14 cellular contexts compared by ENCODE assay signal in genomic region chr1:3351300-3352083, GRCh38.
A peak's percentile ranks its signal among the peaks of the same experiment; 100 is the strongest.
DNase-seq lines count a peak whose midpoint lies in the region; ATAC-seq, FAIRE-seq and TF ChIP-seq lines count a peak whose summit lies in the region.
"Had no signal": no experiment of that assay in that cellular context is flagged by ENCODE, and none has a peak within 500 bp of the region (broad histone marks: within the 10 kb centered on the region; RNA-seq: fewer than 3 reads in every experiment).

No MANE protein-coding gene starts in this region.

- no peak overlapping the region for H3K27ac Mint-ChIP-seq in effector memory CD8-positive, alpha-beta T cell
- H3K27ac Mint-ChIP-seq: activated naive CD8-positive, alpha-beta T cell had no signal

- FAIRE-seq in kidney (lab: Jason Lieb, UNC), result no peak
- FAIRE-seq: GM12878 had no signal

- no peak for ATAC-seq in HG03342 (IDR thresholded peaks at IDR 0.05; ENCODE audit: unreplicated experiment)
- ATAC-seq in effector memory CD8-positive, alpha-beta T cell (replicated peaks), result no peak
- ATAC-seq: GM12878 had no signal

- peaks cover 4 to 26% of the 10 kb centered on the region in 2 donors for H3K27me3 Mint-ChIP-seq in effector memory CD8-positive, alpha-beta T cell
- H3K27me3 Mint-ChIP-seq: activated naive CD8-positive, alpha-beta T cell had no signal

- peak overlapping the region; percentile 16 for H3K4me2 ChIP-seq in skeletal muscle satellite cell (ENCODE audit: low read length)

- DNase-seq in adrenal gland, result no peak
- DNase-seq in kidney, result no peak
- DNase-seq in NCI-H345 treated with DMSO at 0.1 percent for 48 hours (lab: John Stamatoyannopoulos, UW; ENCODE audit: unreplicated experiment), result no peak
- DNase-seq in SW 1271 (lab: John Stamatoyannopoulos, UW), result no peak
- DNase-seq in effector memory CD8-positive, alpha-beta T cell, result no peak
- DNase-seq: dermis blood vessel endothelial cell; DND-41; NCI-H1694; stimulated activated CD8-positive, alpha-beta memory T cell treated with anti-CD3 and anti-CD28 coated beads, Interleukin-4, amount 100 ng/mL, for 48 hours had no signal

- POLR2A ChIA-PET in HEK293 (lab: Yijun Ruan, JAX), result no interaction called here

- H3K9me3 Mint-ChIP-seq in effector memory CD8-positive, alpha-beta T cell, result no peaks in the 10 kb centered on the region

- CTCF ChIA-PET in HEK293 (lab: Yijun Ruan, JAX), result interaction anchor here (0.7 kb wide), 1 partner anchor 59 kb away, joined by 4 read pairs; no protein-coding TSS in a partner anchor

- WGBS in adrenal gland, 4 donors, result 64 to 82% (median 72%) methylated on average over 7 to 8 of the region's 8 CpGs

- H3K9ac ChIP-seq in kidney (ENCODE audit: low read length in 2 of 2) (peak overlapping the region in 1 of 2 donors; percentile 19), skeletal muscle satellite cell (ENCODE audit: low read depth, low read length) (peak overlapping the region; percentile 20)

- H3K4me1 ChIP-seq in HEK293 (ENCODE audit: control insufficient read depth, insufficient read depth, low read length), result peaks cover 16% of the 10 kb centered on the region
- peaks cover 0 to 23% of the 10 kb centered on the region in 2 donors for H3K4me1 ChIP-seq in adrenal gland (replicated peaks in 1 of 2)
- peaks cover 15 to 30% of the 10 kb centered on the region in 2 donors for H3K4me1 ChIP-seq in kidney (ENCODE audit: control insufficient read depth in 1 of 2, insufficient read depth in 1 of 2, low read depth in 1 of 2, low read length in 2 of 2)
- H3K4me1 ChIP-seq in skeletal muscle satellite cell (ENCODE audit: control insufficient read depth, insufficient read depth, low read length), result peaks cover 32% of the 10 kb centered on the region

- H3K27me3 ChIP-seq in adrenal gland, result no peaks in the 10 kb centered on the region
- H3K27me3 ChIP-seq in skeletal muscle satellite cell (ENCODE audit: control insufficient read depth, insufficient read depth, low read length), result peaks cover 8% of the 10 kb centered on the region

- no peaks in the 10 kb centered on the region for H3K4me1 Mint-ChIP-seq in effector memory CD8-positive, alpha-beta T cell (ENCODE audit: low read depth in 2 of 2)

- H3K27ac ChIP-seq in HEK293 (ENCODE audit: extremely low read depth, low read depth, low read length) (peak overlapping the region; percentile 96), adrenal gland (peak overlapping the region in 4 of 5 donors; percentile 21 to 82 (median 69)), kidney (ENCODE audit: low read depth in 2 of 2, low read length in 2 of 2) (peak overlapping the region; percentile 57 to 68)

- H3K4me3 ChIP-seq in HEK293 (ENCODE audit: low read depth, low read length), result no peak overlapping the region
- no peak overlapping the region for H3K4me3 ChIP-seq in adrenal gland
- no peak overlapping the region for H3K4me3 ChIP-seq in kidney (ENCODE audit: low read length in 2 of 2)
- no peak overlapping the region for H3K4me3 ChIP-seq in skeletal muscle satellite cell (ENCODE audit: low read length)
- H3K4me3 ChIP-seq: GM12878 had no signal

- no peak overlapping the region for H3K4me3 Mint-ChIP-seq in effector memory CD8-positive, alpha-beta T cell
- H3K4me3 Mint-ChIP-seq: activated naive CD8-positive, alpha-beta T cell had no signal

- TF ChIP-seq POLR2A in adrenal gland (IDR thresholded peaks at IDR 0.05), result no peak

- H3K36me3 ChIP-seq in HEK293 (ENCODE audit: control insufficient read depth in 2 of 2, insufficient read depth in 1 of 2, low read length in 2 of 2) (no peaks in the 10 kb centered on the region), adrenal gland (replicated peaks in 1 of 2) (no peaks in the 10 kb centered on the region), kidney (ENCODE audit: control insufficient read depth in 1 of 2, insufficient read depth in 2 of 2, low read length in 2 of 2) (no peaks in the 10 kb centered on the region), skeletal muscle satellite cell (ENCODE audit: insufficient read depth, low read length) (no peaks in the 10 kb centered on the region)

- no peaks in the 10 kb centered on the region for H3K36me3 Mint-ChIP-seq in effector memory CD8-positive, alpha-beta T cell (ENCODE audit: insufficient read depth)
- H3K36me3 Mint-ChIP-seq: activated naive CD8-positive, alpha-beta T cell had no signal

- intact Hi-C loops in adrenal gland (cut with DNase I) (no loop called here), kidney (cut with DNase I) (no loop called here)

- TF ChIP-seq CTCF in HEK293 (tag by site-specific recombination; IDR thresholded peaks at IDR 0.05) (no peak), adrenal gland (IDR thresholded peaks at IDR 0.05) (no peak), kidney (IDR thresholded peaks at IDR 0.05; ENCODE audit: borderline replicate concordance, extremely low read depth, insufficient read depth) (no peak)

- no peaks in the 10 kb centered on the region for H3K9me3 ChIP-seq in HEK293 (ENCODE audit: control insufficient read depth, insufficient read depth, low read depth, low read length)
- no peaks in the 10 kb centered on the region for H3K9me3 ChIP-seq in adrenal gland (replicated peaks in 1 of 3)
- H3K9me3 ChIP-seq in kidney (ENCODE audit: control insufficient read depth in 1 of 2, low read length in 2 of 2), result no peaks in the 10 kb centered on the region
- no peaks in the 10 kb centered on the region for H3K9me3 ChIP-seq in skeletal muscle satellite cell (replicated peaks; ENCODE audit: low read length)

TF ChIP-seq in HEK293, 187 proteins besides CTCF, POLR2A, EP300 and RAD21 (continues in another document):
- TF ChIP-seq BCL11B (tag by site-specific recombination; IDR thresholded peaks at IDR 0.05; ENCODE audit: low read depth) (no peak), ZBTB20 (tag by site-specific recombination; IDR thresholded peaks at IDR 0.05) (no peak), PRDM1 (tag by site-specific recombination; IDR thresholded peaks at IDR 0.05) (no peak), ZNF785 (tag by site-specific recombination; IDR thresholded peaks at IDR 0.05) (no peak), ZNF138 (tag by site-specific recombination; IDR thresholded peaks at IDR 0.05; ENCODE audit: borderline replicate concordance) (no peak), GLIS1 (tag by site-specific recombination; IDR thresholded peaks at IDR 0.05) (peak; percentile 64), ZBTB48 (tag by site-specific recombination; IDR thresholded peaks at IDR 0.05) (no peak), ZNF274 (IDR thresholded peaks at IDR 0.05; ENCODE audit: low read length) (no peak), ZNF274 (tag by site-specific recombination; IDR thresholded peaks at IDR 0.05; ENCODE audit: borderline replicate concordance) (no peak), ZNF596 (tag by site-specific recombination; IDR thresholded peaks at IDR 0.05) (peak; percentile 82)
- TF ChIP-seq, protein P1, sequence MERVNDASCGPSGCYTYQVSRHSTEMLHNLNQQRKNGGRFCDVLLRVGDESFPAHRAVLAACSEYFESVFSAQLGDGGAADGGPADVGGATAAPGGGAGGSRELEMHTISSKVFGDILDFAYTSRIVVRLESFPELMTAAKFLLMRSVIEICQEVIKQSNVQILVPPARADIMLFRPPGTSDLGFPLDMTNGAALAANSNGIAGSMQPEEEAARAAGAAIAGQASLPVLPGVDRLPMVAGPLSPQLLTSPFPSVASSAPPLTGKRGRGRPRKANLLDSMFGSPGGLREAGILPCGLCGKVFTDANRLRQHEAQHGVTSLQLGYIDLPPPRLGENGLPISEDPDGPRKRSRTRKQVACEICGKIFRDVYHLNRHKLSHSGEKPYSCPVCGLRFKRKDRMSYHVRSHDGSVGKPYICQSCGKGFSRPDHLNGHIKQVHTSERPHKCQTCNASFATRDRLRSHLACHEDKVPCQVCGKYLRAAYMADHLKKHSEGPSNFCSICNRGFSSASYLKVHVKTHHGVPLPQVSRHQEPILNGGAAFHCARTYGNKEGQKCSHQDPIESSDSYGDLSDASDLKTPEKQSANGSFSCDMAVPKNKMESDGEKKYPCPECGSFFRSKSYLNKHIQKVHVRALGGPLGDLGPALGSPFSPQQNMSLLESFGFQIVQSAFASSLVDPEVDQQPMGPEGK (tag by site-specific recombination; IDR thresholded peaks at IDR 0.05), result peak; percentile 16; the same call in 1 of the 2 replicates
- TF ChIP-seq, protein P2, sequence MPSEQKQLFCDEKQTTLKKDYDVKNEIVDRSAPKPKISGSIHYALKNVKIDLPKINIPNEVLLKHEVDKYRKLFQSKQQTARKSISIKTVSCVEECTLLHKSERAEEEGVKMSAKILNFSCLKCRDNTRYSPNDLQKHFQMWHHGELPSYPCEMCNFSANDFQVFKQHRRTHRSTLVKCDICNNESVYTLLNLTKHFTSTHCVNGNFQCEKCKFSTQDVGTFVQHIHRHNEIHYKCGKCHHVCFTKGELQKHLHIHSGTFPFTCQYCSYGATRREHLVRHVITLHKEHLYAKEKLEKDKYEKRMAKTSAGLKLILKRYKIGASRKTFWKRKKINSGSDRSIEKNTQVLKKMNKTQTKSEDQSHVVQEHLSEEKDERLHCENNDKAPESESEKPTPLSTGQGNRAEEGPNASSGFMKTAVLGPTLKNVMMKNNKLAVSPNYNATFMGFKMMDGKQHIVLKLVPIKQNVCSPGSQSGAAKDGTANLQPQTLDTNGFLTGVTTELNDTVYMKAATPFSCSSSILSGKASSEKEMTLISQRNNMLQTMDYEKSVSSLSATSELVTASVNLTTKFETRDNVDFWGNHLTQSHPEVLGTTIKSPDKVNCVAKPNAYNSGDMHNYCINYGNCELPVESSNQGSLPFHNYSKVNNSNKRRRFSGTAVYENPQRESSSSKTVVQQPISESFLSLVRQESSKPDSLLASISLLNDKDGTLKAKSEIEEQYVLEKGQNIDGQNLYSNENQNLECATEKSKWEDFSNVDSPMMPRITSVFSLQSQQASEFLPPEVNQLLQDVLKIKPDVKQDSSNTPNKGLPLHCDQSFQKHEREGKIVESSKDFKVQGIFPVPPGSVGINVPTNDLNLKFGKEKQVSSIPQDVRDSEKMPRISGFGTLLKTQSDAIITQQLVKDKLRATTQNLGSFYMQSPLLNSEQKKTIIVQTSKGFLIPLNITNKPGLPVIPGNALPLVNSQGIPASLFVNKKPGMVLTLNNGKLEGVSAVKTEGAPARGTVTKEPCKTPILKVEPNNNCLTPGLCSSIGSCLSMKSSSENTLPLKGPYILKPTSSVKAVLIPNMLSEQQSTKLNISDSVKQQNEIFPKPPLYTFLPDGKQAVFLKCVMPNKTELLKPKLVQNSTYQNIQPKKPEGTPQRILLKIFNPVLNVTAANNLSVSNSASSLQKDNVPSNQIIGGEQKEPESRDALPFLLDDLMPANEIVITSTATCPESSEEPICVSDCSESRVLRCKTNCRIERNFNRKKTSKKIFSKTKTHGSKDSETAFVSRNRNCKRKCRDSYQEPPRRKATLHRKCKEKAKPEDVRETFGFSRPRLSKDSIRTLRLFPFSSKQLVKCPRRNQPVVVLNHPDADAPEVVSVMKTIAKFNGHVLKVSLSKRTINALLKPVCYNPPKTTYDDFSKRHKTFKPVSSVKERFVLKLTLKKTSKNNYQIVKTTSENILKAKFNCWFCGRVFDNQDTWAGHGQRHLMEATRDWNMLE (tag by site-specific recombination; conservative IDR thresholded peaks at IDR 0.05; ENCODE audit: low read depth), result no peak
